Comparison of ENCODE assay signal across 8 cellular contexts in the genomic region with DNA sequence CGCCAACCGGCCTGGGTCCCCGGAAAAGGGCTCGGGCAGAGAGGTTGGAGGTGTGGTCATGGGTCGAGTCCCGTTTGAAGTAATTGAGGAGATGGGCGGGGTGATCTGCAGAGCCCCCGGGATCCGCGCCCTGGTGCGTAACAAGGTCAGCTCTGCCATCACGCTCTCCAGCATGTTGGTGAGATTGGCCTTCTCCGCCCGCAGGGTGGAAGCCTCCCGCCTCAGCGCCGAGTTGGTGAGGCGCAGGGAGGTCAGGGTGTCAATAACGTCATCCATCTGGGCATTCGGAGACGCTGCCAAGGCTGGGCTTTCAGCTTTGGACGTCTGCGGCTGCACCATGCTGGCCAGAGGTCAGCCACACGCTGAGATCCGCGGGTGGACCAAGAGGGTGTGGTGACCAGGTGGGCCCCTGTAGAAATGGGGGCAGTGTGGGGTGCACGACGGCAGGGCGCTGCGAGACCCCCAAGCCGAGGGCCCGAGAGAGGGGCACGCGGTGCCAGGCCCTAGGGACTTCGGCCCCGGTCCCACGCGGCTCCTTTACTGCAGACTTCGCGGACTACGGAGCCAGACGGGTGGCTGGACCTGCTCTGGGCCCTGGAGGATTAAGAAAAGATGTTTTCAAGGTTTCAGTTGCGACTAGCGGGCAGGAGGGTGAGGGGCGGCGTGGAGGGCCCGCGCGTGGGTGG. TPM values are rescaled to one million over a fixed set of nuclear protein-coding genes. Genes with fewer than 3 reads are reported as not detected.
A peak's percentile ranks its signal among the peaks of the same experiment; 100 is the strongest.
DNase-seq lines count a peak whose midpoint lies in the region; ATAC-seq, FAIRE-seq and TF ChIP-seq lines count a peak whose summit lies in the region.

No MANE protein-coding gene starts in this region.

- H3K36me3 Mint-ChIP-seq in dendritic cell treated with granulocyte-macrophage colony-stimulating factor and Interleukin-4, amounts not matched to agents 40 ng/mL and 50 ng/mL, for 4 days (ENCODE audit: low read depth) = peaks cover 22% of the 10 kb centered on the region

- peak overlapping the region; percentile 59 for H2BK5ac ChIP-seq in mesenchymal stem cell (ENCODE audit: low read depth, low read length, poor library complexity, severe bottlenecking)

- H3K4me3 ChIP-seq in DND-41 (ENCODE audit: low read depth in 1 of 2, low read length in 2 of 2) = peak overlapping the region in 1 of 2 experiments; percentile 49; a peak in 3 of 4 replicates
- H3K4me3 ChIP-seq in mesenchymal stem cell (ENCODE audit: insufficient read depth in 1 of 2, low read depth in 1 of 2, low read length in 2 of 2) = peak overlapping the region; percentile 82 to 88
- H3K4me3 ChIP-seq in upper lobe of right lung = peak overlapping the region; percentile 71

- no peak overlapping the region for H2BK15ac ChIP-seq in mesenchymal stem cell (ENCODE audit: low read depth, poor library complexity, severe bottlenecking)

- peak overlapping the region in 1 of 2 experiments; percentile 81 for H2BK12ac ChIP-seq in mesenchymal stem cell (ENCODE audit: low read length in 2 of 2)

- peak overlapping the region; percentile 89 for H4K8ac ChIP-seq in mesenchymal stem cell (ENCODE audit: low read length)

- peak overlapping the region; percentile 64 for H3K4me2 ChIP-seq in DND-41 (ENCODE audit: insufficient read depth, low read length)
- H3K4me2 ChIP-seq in mesenchymal stem cell (ENCODE audit: low read length, poor library complexity, severe bottlenecking) = peak overlapping the region; percentile 82

- no peaks in the 10 kb centered on the region for H4K20me1 ChIP-seq in DND-41 (ENCODE audit: insufficient read depth, low read length)

- peaks cover 3% of the 10 kb centered on the region for H3K9me3 ChIP-seq in DND-41 (ENCODE audit: insufficient read depth, low read length, severe bottlenecking)
- no peaks in the 10 kb centered on the region for H3K9me3 ChIP-seq in mesenchymal stem cell (ENCODE audit: control insufficient read depth, low read length)
- H3K9me3 ChIP-seq in upper lobe of right lung = no peaks in the 10 kb centered on the region

- H3K36me3 ChIP-seq in DND-41 (ENCODE audit: insufficient read depth, low read length) (peaks cover 4% of the 10 kb centered on the region; the same call in 1 of the 2 replicates), mesenchymal stem cell (ENCODE audit: control insufficient read depth in 1 of 2, insufficient read depth in 2 of 2, low read depth in 1 of 2, low read length in 2 of 2) (peaks cover 29 to 39% of the 10 kb centered on the region in 2 experiments), upper lobe of right lung (no peaks in the 10 kb centered on the region)

- intact Hi-C loops in dendritic cell treated with granulocyte-macrophage colony-stimulating factor and Interleukin-4, amounts not matched to agents 40 ng/mL and 50 ng/mL, for 4 days (cut with micrococcal nuclease) = no loop called here
- intact Hi-C loops in upper lobe of right lung (cut with DNase I) = no loop called here

- H3K27ac ChIP-seq in DND-41 (ENCODE audit: low read length) (no peak overlapping the region), mesenchymal stem cell (ENCODE audit: low read length, poor library complexity, severe bottlenecking) (no peak overlapping the region), upper lobe of right lung (peak overlapping the region; percentile 79)

- H3K27me3 ChIP-seq in DND-41 (ENCODE audit: insufficient read depth, low read length, poor library complexity) (no peaks in the 10 kb centered on the region), mesenchymal stem cell (ENCODE audit: control insufficient read depth in 1 of 2, insufficient read depth in 1 of 2, low read length in 2 of 2) (no peaks in the 10 kb centered on the region), upper lobe of right lung (no peaks in the 10 kb centered on the region)

- ATAC-seq in DND-41 (ENCODE audit: insufficient read depth, low read depth) = no peak
- peak; percentile 3 for ATAC-seq in upper lobe of right lung

- peaks cover 31% of the 10 kb centered on the region for H3K4me1 Mint-ChIP-seq in dendritic cell treated with granulocyte-macrophage colony-stimulating factor and Interleukin-4, amounts not matched to agents 40 ng/mL and 50 ng/mL, for 4 days (ENCODE audit: low read depth)

- 69% methylated on average over 46 of the region's 49 CpGs for WGBS in mesenchymal stem cell

- TF ChIP-seq CTCF in DND-41 (IDR thresholded peaks at IDR 0.05; ENCODE audit: borderline replicate concordance, extremely low read depth, low read length, poor library complexity, severe bottlenecking) = no peak
- no peak for TF ChIP-seq CTCF in upper lobe of right lung (IDR thresholded peaks at IDR 0.05)

- peaks cover 17% of the 10 kb centered on the region for H3K9me3 Mint-ChIP-seq in dendritic cell treated with granulocyte-macrophage colony-stimulating factor and Interleukin-4, amounts not matched to agents 40 ng/mL and 50 ng/mL, for 4 days

- H2AK5ac ChIP-seq in mesenchymal stem cell (ENCODE audit: low read length, severe bottlenecking) = peak overlapping the region; percentile 23

- H3K79me2 ChIP-seq in DND-41 (ENCODE audit: insufficient read depth, low read length) = no peaks in the 10 kb centered on the region

- H3K4me3 Mint-ChIP-seq in dendritic cell treated with granulocyte-macrophage colony-stimulating factor and Interleukin-4, amounts not matched to agents 40 ng/mL and 50 ng/mL, for 4 days = peak overlapping the region; percentile 78

- no peak for TF ChIP-seq POLR2A in GM12892 (IDR thresholded peaks at IDR 0.05; ENCODE audit: low read depth, low read length)

- peak overlapping the region; percentile 20 to 86 for H3K4ac ChIP-seq in mesenchymal stem cell (ENCODE audit: low read depth in 1 of 2, low read length in 2 of 2)

- peak overlapping the region; percentile 79 for H4K91ac ChIP-seq in mesenchymal stem cell (ENCODE audit: low read length)

- peak overlapping the region; percentile 48; the same call in 1 of the 2 replicates for H3K9ac ChIP-seq in DND-41 (ENCODE audit: low read depth, low read length)
- H3K9ac ChIP-seq in mesenchymal stem cell (ENCODE audit: low read length) = peak overlapping the region; percentile 92

- peak overlapping the region; percentile 29 for H2BK120ac ChIP-seq in mesenchymal stem cell (ENCODE audit: low read depth, low read length)

- peak overlapping the region in 1 of 2 experiments; percentile 88 for H3K14ac ChIP-seq in mesenchymal stem cell (ENCODE audit: low read length in 2 of 2)

- FAIRE-seq in GM12892 (lab: Jason Lieb, UNC) = no peak

- H2AFZ ChIP-seq in DND-41 (ENCODE audit: low read depth, low read length) (peak overlapping the region; percentile 58), mesenchymal stem cell (ENCODE audit: low read depth, low read length) (peak overlapping the region; percentile 78)

- DNase-seq in DND-41 (peak; percentile 18), NCI-H226 (peak; percentile 15), mesenchymal stem cell (peak; percentile 11), upper lobe of right lung (peak; percentile 67), GM12892 (ENCODE audit: insufficient read length) (no peak), ureter (ENCODE audit: low spot score) (no peak)
- no peak for DNase-seq in effector CD4-positive, alpha-beta T cell

- H3K79me1 ChIP-seq in mesenchymal stem cell (replicated peaks; ENCODE audit: low read length, poor library complexity, severe bottlenecking) = peaks cover 46% of the 10 kb centered on the region

- H3K27me3 Mint-ChIP-seq in dendritic cell treated with granulocyte-macrophage colony-stimulating factor and Interleukin-4, amounts not matched to agents 40 ng/mL and 50 ng/mL, for 4 days = peaks cover 3% of the 10 kb centered on the region

- peak overlapping the region in 1 of 2 experiments; percentile 85 for H3K23ac ChIP-seq in mesenchymal stem cell (ENCODE audit: low read length in 2 of 2)

- peak overlapping the region; percentile 25 to 83 for H3K18ac ChIP-seq in mesenchymal stem cell (ENCODE audit: low read depth in 1 of 2, low read length in 2 of 2)

- peak overlapping the region; percentile 77 for H3K27ac Mint-ChIP-seq in dendritic cell treated with granulocyte-macrophage colony-stimulating factor and Interleukin-4, amounts not matched to agents 40 ng/mL and 50 ng/mL, for 4 days

- H3K4me1 ChIP-seq in DND-41 (ENCODE audit: insufficient read depth, low read length) = peaks cover 15% of the 10 kb centered on the region
- peaks cover 24% of the 10 kb centered on the region for H3K4me1 ChIP-seq in mesenchymal stem cell (ENCODE audit: control insufficient read depth, insufficient read depth, low read depth, low read length)
- peaks cover 8% of the 10 kb centered on the region for H3K4me1 ChIP-seq in upper lobe of right lung

RNA-seq across cellular contexts. Expression of gene RTL6, which starts 0.7 kb away (rescaled TPM):
- polyA plus RNA-seq in mesenchymal stem cell (2013, experiment 1 of 2) = 10.6 TPM
- 10.7 TPM for polyA plus RNA-seq in mesenchymal stem cell (2013, experiment 2 of 2)
- total RNA-seq in upper lobe of right lung (18.4 TPM), ureter (27.2 TPM)
- polyA plus RNA-seq in GM12892 (2012; ENCODE audit: missing spikeins) = 1.5 TPM

Comparison
In these comparisons a context has a peak if more than half of its experiments do, and no peak if none do; other contexts are left out.
1. DNase-seq: peak in DND-41 (single experiment), NCI-H226 (single experiment), mesenchymal stem cell (single experiment) and upper lobe of right lung (single experiment); none in GM12892 (single experiment), ureter (single experiment) and effector CD4-positive, alpha-beta T cell (single experiment).